ENCODE assay signal across 1 cellular context in genomic region chr4:1624519-1624910, GRCh38.
TF ChIP-seq lines count a peak whose summit lies in the region.

No MANE protein-coding gene starts in this region.

TF ChIP-seq in K562, 482 proteins besides CTCF, POLR2A, EP300 and RAD21:
- TF ChIP-seq MAX (CRISPR knock-in tag; IDR thresholded peaks at IDR 0.05) = peak; percentile 35; the same call in 1 of the 2 replicates
- no peak for TF ChIP-seq ZBTB11 (CRISPR knock-in tag; IDR thresholded peaks at IDR 0.05)
- TF ChIP-seq DLX4 (CRISPR knock-in tag; IDR thresholded peaks at IDR 0.05) = no peak
